In genomic region chr17:2994441-2994840, GRCh38 we compare ENCODE assay signal across 22 cellular contexts.
"Had no signal": no experiment of that assay in that cellular context is flagged by ENCODE, and none has a peak within 500 bp of the region (broad histone marks: within the 10 kb centered on the region; RNA-seq: fewer than 3 reads in every experiment).

No MANE protein-coding gene starts in this region.

- H3K27ac ChIP-seq: Peyer's patch had no signal

- H3K27me3 ChIP-seq: Peyer's patch had no signal

- H3K4me3 ChIP-seq: Peyer's patch had no signal

- H3K36me3 Mint-ChIP-seq: activated naive CD8-positive, alpha-beta T cell had no signal

- H3K27me3 Mint-ChIP-seq: activated naive CD8-positive, alpha-beta T cell; brain had no signal

- DNase-seq: activated CD4-positive, alpha-beta T cell treated with anti-CD3 and anti-CD28 coated beads for 48 hours; activated CD4-positive, alpha-beta T cell treated with anti-CD3 and anti-CD28 coated beads, Interleukin-2, amount 50 U/mL, for 4 hours; activated CD4-positive, CD25-positive, alpha-beta regulatory T cell treated with anti-CD3 and anti-CD28 coated beads, Interleukin-2, amount 50 U/mL, for 72 hours; activated CD8-positive, alpha-beta memory T cell treated with anti-CD3 and anti-CD28 coated beads, Interleukin-2, amount 50 U/mL, for 48 hours; activated CD8-positive, alpha-beta T cell treated with anti-CD3 and anti-CD28 coated beads, Interleukin-2, amount 10 ng/mL, durations not matched to agents 7 days and 5 days; activated gamma-delta T cell; activated naive CD4-positive, alpha-beta T cell treated with anti-CD3 and anti-CD28 coated beads for 36 hours; activated T-cell treated with anti-CD3 and anti-CD28 coated beads, Interleukin-2, amount 50 U/mL, for 1 hour; amygdala; MM.1S; NCI-H1105; NCI-H1436; NCI-H1694 treated with DMSO at 0.1 percent for 48 hours; NCI-H2029 treated with DMSO at 0.1 percent for 48 hours; NCI-H510A treated with DMSO at 0.1 percent for 48 hours; SHP77 had no signal

- H3K9me3 ChIP-seq: Peyer's patch had no signal

- H3K4me1 ChIP-seq: Peyer's patch had no signal

- H3K4me3 Mint-ChIP-seq: activated CD8-positive, alpha-beta T cell treated with anti-CD3 and anti-CD28 coated beads, Interleukin-2, amount 10 ng/mL, durations not matched to agents 7 days and 5 days; activated naive CD4-positive, alpha-beta T cell treated with anti-CD3 and anti-CD28 coated beads for 36 hours; activated naive CD8-positive, alpha-beta T cell; activated T-helper 1 cell treated with anti-CD3 and anti-CD28 coated beads, Interleukin-12 subunit alpha, Interleukin-12 subunit beta, Interleukin-2, Interleukin-4 antibody, amounts not matched to agents 30 ng/mL and 10 ng/mL and 1 ng/mL, durations not matched to agents 14 hours and 24 hours and 36 hours; brain; T-helper 1 cell treated with Interleukin-12 subunit alpha and Interleukin-12 subunit beta and Interleukin-4 antibody, amounts not matched to agents 30 μg/mL and 1 μg/mL, for 36 hours; WTC11 had no signal

- H3K9me3 Mint-ChIP-seq: activated naive CD4-positive, alpha-beta T cell treated with anti-CD3 and anti-CD28 coated beads for 36 hours; activated T-helper 1 cell treated with anti-CD3 and anti-CD28 coated beads, Interleukin-12 subunit alpha, Interleukin-12 subunit beta, Interleukin-2, Interleukin-4 antibody, amounts not matched to agents 30 ng/mL and 10 ng/mL and 1 ng/mL, durations not matched to agents 14 hours and 24 hours and 36 hours; brain; T-helper 1 cell treated with Interleukin-12 subunit alpha and Interleukin-12 subunit beta and Interleukin-4 antibody, amounts not matched to agents 30 μg/mL and 1 μg/mL, for 36 hours had no signal

- H3K27ac Mint-ChIP-seq: activated CD8-positive, alpha-beta T cell treated with anti-CD3 and anti-CD28 coated beads, Interleukin-2, amount 10 ng/mL, durations not matched to agents 7 days and 5 days; activated naive CD4-positive, alpha-beta T cell treated with anti-CD3 and anti-CD28 coated beads for 36 hours; activated naive CD8-positive, alpha-beta T cell; T-helper 1 cell treated with Interleukin-12 subunit alpha and Interleukin-12 subunit beta and Interleukin-4 antibody, amounts not matched to agents 30 μg/mL and 1 μg/mL, for 36 hours had no signal

- H3K4me1 Mint-ChIP-seq: WTC11 had no signal
